In genomic region chr5:168707646-168708300, GRCh38 we compare ENCODE assay signal across 28 cellular contexts.
"Had no signal": no experiment of that assay in that cellular context is flagged by ENCODE, and none has a peak within 500 bp of the region (broad histone marks: within the 10 kb centered on the region; RNA-seq: fewer than 3 reads in every experiment).

No MANE protein-coding gene starts in this region.

- ATAC-seq: activated CD8-positive, alpha-beta memory T cell treated with anti-CD3 and anti-CD28 coated beads, Interleukin-2, amount 10 ng/mL, durations not matched to agents 7 days and 5 days; activated CD8-positive, alpha-beta T cell treated with anti-CD3 and anti-CD28 coated beads for 36 hours; gastrocnemius medialis; left ventricle myocardium superior; stimulated activated effector memory CD8-positive, alpha-beta T cell treated with anti-CD3 and anti-CD28 coated beads, Interleukin-12 subunit alpha, Interleukin-12 subunit beta, amount 100 ng/mL, for 72 hours had no signal

- H3K4me1 ChIP-seq: colonic mucosa, prostate gland, sigmoid colon, stomach, upper lobe of left lung had no signal

- H3K27ac ChIP-seq: brain microvascular endothelial cell, colonic mucosa, gastrocnemius medialis, prostate gland, sigmoid colon, stomach, thyroid gland, upper lobe of left lung had no signal

- H3K27me3 ChIP-seq: brain microvascular endothelial cell, colonic mucosa, dorsolateral prefrontal cortex, gastrocnemius medialis, sigmoid colon, stomach, thyroid gland, upper lobe of left lung had no signal

- DNase-seq: activated B cell treated with CpG ODN at 0.5 μM for 24 hours; activated CD4-positive, alpha-beta T cell treated with anti-CD3 and anti-CD28 coated beads, Interleukin-2, amount 50 U/mL, for 1 hour; activated CD8-positive, alpha-beta memory T cell treated with anti-CD3 and anti-CD28 coated beads, Interleukin-2, amount 10 ng/mL, durations not matched to agents 7 days and 5 days; activated CD8-positive, alpha-beta T cell treated with anti-CD3 and anti-CD28 coated beads for 36 hours; activated gamma-delta T cell; activated naive CD4-positive, alpha-beta T cell treated with anti-CD3 and anti-CD28 coated beads, Interleukin-2, amount 50 U/mL, for 16 hours; amniotic stem cell; brain microvascular endothelial cell; central memory CD4-positive, alpha-beta T cell; colonic mucosa; effector memory CD4-positive, alpha-beta T cell; erythroblast; gastrocnemius medialis; glutamatergic neuron; left ventricle myocardium superior; naive B cell; sigmoid colon; small intestine; stimulated activated CD4-positive, alpha-beta T cell treated with anti-CD3 and anti-CD28 coated beads, Interleukin-4, amount 100 ng/mL, for 24 hours; stomach; T-helper 1 cell; thyroid gland had no signal

- H3K4me3 ChIP-seq: colonic mucosa, dorsolateral prefrontal cortex, gastrocnemius medialis, prostate gland, sigmoid colon, stomach, thyroid gland, upper lobe of left lung had no signal

- FAIRE-seq: astrocyte, islet of Langerhans, small intestine had no signal

- H3K36me3 ChIP-seq: brain microvascular endothelial cell, colonic mucosa, gastrocnemius medialis, prostate gland, stomach, thyroid gland, upper lobe of left lung had no signal

- H3K9me3 ChIP-seq: colonic mucosa, gastrocnemius medialis, prostate gland, sigmoid colon, stomach, thyroid gland, upper lobe of left lung had no signal
